ENCODE assay signal across 8 cellular contexts in the genomic region with DNA sequence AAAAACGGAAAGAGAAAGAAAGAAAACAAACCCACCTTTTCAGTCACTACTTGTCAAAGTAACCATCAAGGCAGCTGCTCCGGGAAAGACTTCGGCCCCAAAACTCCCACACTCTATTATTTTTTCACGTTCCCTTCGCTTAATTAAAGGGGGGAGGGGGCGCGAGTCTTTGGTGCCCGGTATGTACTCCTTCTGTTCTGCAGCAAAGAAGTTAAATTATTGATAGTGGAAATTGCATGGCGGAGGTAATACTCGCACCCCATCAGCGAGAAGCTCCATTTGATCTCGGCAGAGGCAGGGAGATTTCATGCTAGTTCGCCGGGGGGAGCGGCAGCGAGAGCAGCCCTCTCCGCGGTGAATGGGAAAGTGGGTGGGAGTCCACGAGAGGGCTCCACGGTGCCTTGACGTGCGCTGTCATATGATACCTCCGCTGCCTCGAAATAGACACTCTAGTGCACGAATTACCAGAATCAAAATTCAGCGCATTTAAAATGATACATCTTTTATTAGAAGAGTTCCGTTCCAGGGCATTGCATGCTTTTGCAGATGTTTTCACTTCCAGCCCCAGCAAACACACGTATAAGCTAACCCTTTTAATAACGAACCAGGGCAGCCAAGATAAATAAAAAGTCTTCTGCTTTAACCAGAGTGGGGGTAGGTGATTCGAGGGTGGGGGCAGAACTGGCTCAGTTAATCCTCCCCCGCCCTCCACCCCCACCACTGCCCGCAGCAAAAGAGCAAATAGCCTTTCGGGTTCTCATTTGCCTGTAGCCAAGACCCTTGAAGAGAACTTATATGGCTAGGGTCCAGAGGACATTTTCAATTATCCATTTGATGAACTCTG. TPM values are rescaled to one million over a fixed set of nuclear protein-coding genes. Genes with fewer than 3 reads are reported as not detected.
A peak's percentile ranks its signal among the peaks of the same experiment; 100 is the strongest.
DNase-seq lines count a peak whose midpoint lies in the region; ATAC-seq and TF ChIP-seq lines count a peak whose summit lies in the region.

No MANE protein-coding gene starts in this region.

- TF ChIP-seq CTCF in C4-2B (conservative IDR thresholded peaks at IDR 0.05) (peak; percentile 36), brain (conservative IDR thresholded peaks at IDR 0.05) (peak; percentile 19 to 53), suprapubic skin (IDR thresholded peaks at IDR 0.05) (no peak)

- H3K4me3 Mint-ChIP-seq in brain = peak overlapping the region; percentile 88 to 93 (median 92)

- no peaks in the 10 kb centered on the region for H3K9me3 Mint-ChIP-seq in brain

- peaks cover 93% of the 10 kb centered on the region for H3K27me3 Mint-ChIP-seq in brain

- DNase-seq in NCI-H1105 (lab: John Stamatoyannopoulos, UW) (peak; percentile 47), kidney tubule cell (ENCODE audit: low spot score) (peak; percentile 55), suprapubic skin (ENCODE audit: low spot score in 2 of 2) (no peak)
- no peak for DNase-seq in activated CD4-positive, alpha-beta T cell treated with anti-CD3 and anti-CD28 coated beads for 1 hour

- WGBS in suprapubic skin = 2% methylated on average over 33 of the region's 33 CpGs

- TF ChIP-seq POLR2A in suprapubic skin (IDR thresholded peaks at IDR 0.05) = no peak

- peak; percentile 38 for ATAC-seq in GM18870 (IDR thresholded peaks at IDR 0.05; ENCODE audit: unreplicated experiment)
- ATAC-seq in GM18858 (IDR thresholded peaks at IDR 0.05; ENCODE audit: unreplicated experiment) = no peak

- H3K36me3 ChIP-seq in suprapubic skin = no peaks in the 10 kb centered on the region

- H3K4me1 ChIP-seq in suprapubic skin = peaks cover 31% of the 10 kb centered on the region

- H3K36me3 Mint-ChIP-seq in brain = no peaks in the 10 kb centered on the region

- peaks cover 61% of the 10 kb centered on the region for H3K27me3 ChIP-seq in suprapubic skin

- H3K27ac ChIP-seq in C4-2B (no peak overlapping the region), suprapubic skin (no peak overlapping the region)

- no peaks in the 10 kb centered on the region for H3K9me3 ChIP-seq in suprapubic skin

- H3K4me1 Mint-ChIP-seq in brain = peaks cover 47% of the 10 kb centered on the region

- H3K27ac Mint-ChIP-seq in brain = peak overlapping the region in 3 of 5 experiments; percentile 56 to 73 (median 63)

- TF ChIP-seq EP300 in suprapubic skin (IDR thresholded peaks at IDR 0.05) = no peak

- peak overlapping the region; percentile 63 for H3K4me3 ChIP-seq in suprapubic skin

RNA-seq across cellular contexts. Expression of gene BDNF, which starts 1.2 kb away (rescaled TPM):
- 0.10 TPM for polyA plus RNA-seq in brain (ENCODE audit: insufficient read depth, low read depth, low replicate concordance)
- 1 to 10 TPM in 1 of 4 donors, under 1 TPM in 3; 0.17 to 2.0 (median 0.54) TPM for total RNA-seq in suprapubic skin

Comparison
In these comparisons a context has a peak if more than half of its experiments do, and no peak if none do; other contexts are left out.
1. CTCF ChIP-seq: peak in C4-2B (single experiment) and brain (2 of 2); none in suprapubic skin (0 of 2).
2. DNase-seq: peak in NCI-H1105 (single experiment) and kidney tubule cell (single experiment); none in suprapubic skin (0 of 2) and activated CD4-positive, alpha-beta T cell treated with anti-CD3 and anti-CD28 coated beads for 1 hour (single experiment).